ENCODE assay signal across 16 cellular contexts in genomic region chr13:112779856-112780604, GRCh38.
A peak's percentile ranks its signal among the peaks of the same experiment; 100 is the strongest.
DNase-seq lines count a peak whose midpoint lies in the region; ATAC-seq, FAIRE-seq and TF ChIP-seq lines count a peak whose summit lies in the region.
"Had no signal": no experiment of that assay in that cellular context is flagged by ENCODE, and none has a peak within 500 bp of the region (broad histone marks: within the 10 kb centered on the region; RNA-seq: fewer than 3 reads in every experiment).

No MANE protein-coding gene starts in this region.

- H2AFZ ChIP-seq in HepG2 (ENCODE audit: low read length), result no peak overlapping the region
- H2AFZ ChIP-seq in OCI-LY7 (ENCODE audit: low read length), result no peak overlapping the region

- H3K9me3 ChIP-seq in HepG2 (ENCODE audit: low read length) (no peaks in the 10 kb centered on the region), right lobe of liver (no peaks in the 10 kb centered on the region), OCI-LY7 (ENCODE audit: low read length) (no peaks in the 10 kb centered on the region)
- H3K9me3 ChIP-seq: SJCRH30, transverse colon had no signal

- CTCF ChIA-PET in HepG2 (lab: Yijun Ruan, JAX; ENCODE audit: low intra/inter-chr PET ratio, low total read pairs) (no interaction called here), OCI-LY7 (lab: Charles Lee; ENCODE audit: unreplicated experiment) (no interaction called here)

- ATAC-seq in HepG2 (no peak), right lobe of liver (no peak), HG02642 (IDR thresholded peaks at IDR 0.05; ENCODE audit: poor library complexity, unreplicated experiment) (no peak)
- ATAC-seq: activated CD8-positive, alpha-beta T cell treated with anti-CD3 and anti-CD28 coated beads, Interleukin-2, amount 10 ng/mL, durations not matched to agents 7 days and 5 days; naive thymus-derived CD8-positive, alpha-beta T cell had no signal

- TF ChIP-seq CTCF in HepG2 (CRISPR knock-in tag; IDR thresholded peaks at IDR 0.05) (no peak), right lobe of liver (IDR thresholded peaks at IDR 0.05) (no peak), type B pancreatic cell (conservative IDR thresholded peaks at IDR 0.05) (no peak), OCI-LY7 (conservative IDR thresholded peaks at IDR 0.05; ENCODE audit: low read length) (no peak)

- in situ Hi-C loops in HepG2 (cut with HindIII; ENCODE audit: extremely low pct_ligation_motif_present, low pct_unique_long_range_greater_than_20kb), result no loop called here

- no peak overlapping the region for H3K4me3 ChIP-seq in HepG2 (replicated peaks in 1 of 3; ENCODE audit: insufficient read depth in 1 of 3, low read depth in 2 of 3, low read length in 3 of 3)
- H3K4me3 ChIP-seq in right lobe of liver, result no peak overlapping the region
- no peak overlapping the region for H3K4me3 ChIP-seq in OCI-LY7 (ENCODE audit: low read depth, low read length, poor library complexity, severe bottlenecking)
- H3K4me3 ChIP-seq: SJCRH30, transverse colon had no signal

- no TSS peak for BruUV-seq in HepG2 (replicated peaks; lab: Mats Ljungman, UMichigan)
- BruUV-seq in OCI-LY7 (replicated peaks; lab: Mats Ljungman, UMichigan), result no TSS peak

- peak overlapping the region; percentile 23 for H3K27ac Mint-ChIP-seq in type B pancreatic cell
- H3K27ac Mint-ChIP-seq: activated CD8-positive, alpha-beta T cell treated with anti-CD3 and anti-CD28 coated beads, Interleukin-2, amount 10 ng/mL, durations not matched to agents 7 days and 5 days had no signal

- TF ChIP-seq POLR2A in HepG2 (IDR thresholded peaks at IDR 0.05; ENCODE audit: insufficient read depth in 1 of 2, low read depth in 2 of 2, low read length in 2 of 2) (no peak), right lobe of liver (IDR thresholded peaks at IDR 0.05) (no peak)

- no peak for DNase-seq in HepG2 (ENCODE audit: low spot score)
- DNase-seq in right lobe of liver, result no peak
- peak; percentile 28 for DNase-seq in RCC 7860 (ENCODE audit: low spot score)
- peak; percentile 67 for DNase-seq in kidney tubule cell (ENCODE audit: low spot score)
- DNase-seq in type B pancreatic cell (ENCODE audit: extremely low spot score, unreplicated experiment), result peak; percentile 65
- DNase-seq in H4 (ENCODE audit: low spot score), result no peak
- no peak for DNase-seq in OCI-LY7 (ENCODE audit: low spot score)
- DNase-seq: activated CD8-positive, alpha-beta T cell treated with anti-CD3 and anti-CD28 coated beads, Interleukin-2, amount 10 ng/mL, durations not matched to agents 7 days and 5 days; GF-D8; naive thymus-derived CD8-positive, alpha-beta T cell; NCI-H1092; SJCRH30; stimulated activated CD4-positive, alpha-beta T cell treated with anti-CD3 and anti-CD28 coated beads, Interleukin-4, amount 100 ng/mL, for 4 hours; transverse colon had no signal

- WGBS in HepG2 (ENCODE audit: low lambda C conversion rate), result 95% methylated on average over 23 of the region's 23 CpGs
- WGBS in right lobe of liver (ENCODE audit: insufficient coverage, low coverage, low lambda C conversion rate, missing lambda C conversion rate), result 87% methylated on average over 21 of the region's 23 CpGs

- intact Hi-C loops in HepG2 (cut with micrococcal nuclease; ENCODE audit: unreplicated experiment), result no loop called here
- intact Hi-C loops in right lobe of liver (cut with DNase I), result no loop called here
- intact Hi-C loops in OCI-LY7 (cut with micrococcal nuclease; ENCODE audit: unreplicated experiment), result no loop called here

- H3K36me3 ChIP-seq in HepG2 (replicated peaks in 1 of 2; ENCODE audit: control insufficient read depth in 1 of 2, insufficient read depth in 2 of 2, low read length in 2 of 2) (peaks cover 7 to 19% of the 10 kb centered on the region in 2 experiments; a peak in 4 of 5 replicates), right lobe of liver (no peaks in the 10 kb centered on the region), OCI-LY7 (ENCODE audit: insufficient read depth, low read length) (no peaks in the 10 kb centered on the region)
- H3K36me3 ChIP-seq: SJCRH30, transverse colon had no signal

- H3K9ac ChIP-seq in HepG2 (ENCODE audit: insufficient read depth, low read depth, low read length), result no peak overlapping the region

- no peaks in the 10 kb centered on the region for H3K9me3 Mint-ChIP-seq in type B pancreatic cell
- H3K9me3 Mint-ChIP-seq: naive thymus-derived CD8-positive, alpha-beta T cell had no signal

- TF ChIP-seq EP300 in HepG2 (IDR thresholded peaks at IDR 0.05; ENCODE audit: low read depth in 2 of 2, low read length in 2 of 2) (no peak), HepG2 (CRISPR knock-in tag; IDR thresholded peaks at IDR 0.05; ENCODE audit: borderline replicate concordance) (no peak)

- TF ChIP-seq RAD21 in HepG2 (CRISPR knock-in tag; IDR thresholded peaks at IDR 0.05), result no peak

- no peak overlapping the region for H3K4me3 Mint-ChIP-seq in type B pancreatic cell
- H3K4me3 Mint-ChIP-seq: activated CD8-positive, alpha-beta T cell treated with anti-CD3 and anti-CD28 coated beads, Interleukin-2, amount 10 ng/mL, durations not matched to agents 7 days and 5 days; naive thymus-derived CD8-positive, alpha-beta T cell had no signal

- H3K4me2 ChIP-seq in HepG2 (ENCODE audit: low read depth, low read length), result no peak overlapping the region
- H3K4me2 ChIP-seq in OCI-LY7 (ENCODE audit: low read length), result no peak overlapping the region

- POLR2A ChIA-PET in HepG2 (lab: Yijun Ruan, JAX) (no interaction called here), OCI-LY7 (lab: Charles Lee) (interaction anchor here (0.5 kb wide), 1 partner anchor 174 kb away, joined by 3 read pairs; no protein-coding TSS in a partner anchor)

- H3K27me3 ChIP-seq in HepG2 (ENCODE audit: control insufficient read depth in 1 of 2, insufficient read depth in 2 of 2, low read length in 2 of 2), result no peaks in the 10 kb centered on the region
- no peaks in the 10 kb centered on the region for H3K27me3 ChIP-seq in right lobe of liver
- H3K27me3 ChIP-seq: SJCRH30, transverse colon had no signal

- H3K4me1 ChIP-seq in HepG2 (ENCODE audit: insufficient read depth, low read length) (no peaks in the 10 kb centered on the region), right lobe of liver (no peaks in the 10 kb centered on the region), OCI-LY7 (ENCODE audit: insufficient read depth, low read length, poor library complexity, severe bottlenecking) (no peaks in the 10 kb centered on the region)
- H3K4me1 ChIP-seq: SJCRH30 had no signal

- H4K20me1 ChIP-seq in HepG2 (ENCODE audit: insufficient read depth, low read length) (peaks cover 63% of the 10 kb centered on the region), OCI-LY7 (ENCODE audit: insufficient read depth, low read length) (no peaks in the 10 kb centered on the region)

- H3K9me2 ChIP-seq in OCI-LY7 (ENCODE audit: insufficient read depth, low read length), result no peaks in the 10 kb centered on the region

- H3K79me2 ChIP-seq in HepG2 (ENCODE audit: insufficient read depth, low read length) (peaks cover 66% of the 10 kb centered on the region), OCI-LY7 (ENCODE audit: insufficient read depth, low read depth, low read length) (no peaks in the 10 kb centered on the region)

- FAIRE-seq in HepG2 (lab: Jason Lieb, UNC), result no peak
- FAIRE-seq in RCC 7860 (lab: Jason Lieb, UNC), result no peak
- FAIRE-seq: TTC549 had no signal

- H3K4me1 Mint-ChIP-seq in type B pancreatic cell (ENCODE audit: unreplicated experiment), result peaks cover 35% of the 10 kb centered on the region

- H3K27me3 Mint-ChIP-seq in type B pancreatic cell, result no peaks in the 10 kb centered on the region
- H3K27me3 Mint-ChIP-seq: naive thymus-derived CD8-positive, alpha-beta T cell had no signal

- H3K27ac ChIP-seq in HepG2 (ENCODE audit: extremely low read length, insufficient read depth, low read length) (no peak overlapping the region), right lobe of liver (no peak overlapping the region), OCI-LY7 (ENCODE audit: low read depth, low read length, poor library complexity, severe bottlenecking) (no peak overlapping the region)
- H3K27ac ChIP-seq: SJCRH30, transverse colon had no signal

- peaks cover 11% of the 10 kb centered on the region for H3K36me3 Mint-ChIP-seq in type B pancreatic cell
- H3K36me3 Mint-ChIP-seq: naive thymus-derived CD8-positive, alpha-beta T cell had no signal

TF ChIP-seq in HepG2, 621 proteins besides CTCF, POLR2A, EP300 and RAD21:
- TF ChIP-seq AGO2 (optimal IDR thresholded peaks at IDR 0.05; ENCODE audit: low read depth, low read length), result peak; percentile 47
- no peak for TF ChIP-seq TCF12 (IDR thresholded peaks at IDR 0.05)
- no peak for TF ChIP-seq TCF12 (CRISPR knock-in tag; IDR thresholded peaks at IDR 0.05)

Comparison
In these comparisons a context has a peak if more than half of its experiments do, and no peak if none do; other contexts are left out.
1. DNase-seq: peak in RCC 7860 (single experiment), kidney tubule cell (single experiment) and type B pancreatic cell (single experiment); none in HepG2 (single experiment), right lobe of liver (0 of 3), H4 (single experiment) and OCI-LY7 (single experiment).